Comparison of ENCODE assay signal across 1 cellular context in genomic region chr1:182408435-182409070, GRCh38.
TF ChIP-seq lines count a peak whose summit lies in the region.

No MANE protein-coding gene starts in this region.

TF ChIP-seq in HepG2, 621 proteins besides CTCF, POLR2A, EP300 and RAD21:
- TF ChIP-seq HNF4A (CRISPR knock-in tag; IDR thresholded peaks at IDR 0.05), result peak; percentile 11; the same call in 1 of the 2 replicates
- TF ChIP-seq GTF2F1 (IDR thresholded peaks at IDR 0.05; ENCODE audit: low read length), result no peak
TF ChIP-seq in HepG2: peak in this region for 1.
